Comparison of ENCODE assay signal across 1 cellular context in genomic region chr7:135181261-135181928, GRCh38.
A peak's percentile ranks its signal among the peaks of the same experiment; 100 is the strongest.
TF ChIP-seq lines count a peak whose summit lies in the region.

No MANE protein-coding gene starts in this region.

TF ChIP-seq in GM12878, 131 proteins besides CTCF, POLR2A, EP300 and RAD21:
- TF ChIP-seq, protein P1, sequence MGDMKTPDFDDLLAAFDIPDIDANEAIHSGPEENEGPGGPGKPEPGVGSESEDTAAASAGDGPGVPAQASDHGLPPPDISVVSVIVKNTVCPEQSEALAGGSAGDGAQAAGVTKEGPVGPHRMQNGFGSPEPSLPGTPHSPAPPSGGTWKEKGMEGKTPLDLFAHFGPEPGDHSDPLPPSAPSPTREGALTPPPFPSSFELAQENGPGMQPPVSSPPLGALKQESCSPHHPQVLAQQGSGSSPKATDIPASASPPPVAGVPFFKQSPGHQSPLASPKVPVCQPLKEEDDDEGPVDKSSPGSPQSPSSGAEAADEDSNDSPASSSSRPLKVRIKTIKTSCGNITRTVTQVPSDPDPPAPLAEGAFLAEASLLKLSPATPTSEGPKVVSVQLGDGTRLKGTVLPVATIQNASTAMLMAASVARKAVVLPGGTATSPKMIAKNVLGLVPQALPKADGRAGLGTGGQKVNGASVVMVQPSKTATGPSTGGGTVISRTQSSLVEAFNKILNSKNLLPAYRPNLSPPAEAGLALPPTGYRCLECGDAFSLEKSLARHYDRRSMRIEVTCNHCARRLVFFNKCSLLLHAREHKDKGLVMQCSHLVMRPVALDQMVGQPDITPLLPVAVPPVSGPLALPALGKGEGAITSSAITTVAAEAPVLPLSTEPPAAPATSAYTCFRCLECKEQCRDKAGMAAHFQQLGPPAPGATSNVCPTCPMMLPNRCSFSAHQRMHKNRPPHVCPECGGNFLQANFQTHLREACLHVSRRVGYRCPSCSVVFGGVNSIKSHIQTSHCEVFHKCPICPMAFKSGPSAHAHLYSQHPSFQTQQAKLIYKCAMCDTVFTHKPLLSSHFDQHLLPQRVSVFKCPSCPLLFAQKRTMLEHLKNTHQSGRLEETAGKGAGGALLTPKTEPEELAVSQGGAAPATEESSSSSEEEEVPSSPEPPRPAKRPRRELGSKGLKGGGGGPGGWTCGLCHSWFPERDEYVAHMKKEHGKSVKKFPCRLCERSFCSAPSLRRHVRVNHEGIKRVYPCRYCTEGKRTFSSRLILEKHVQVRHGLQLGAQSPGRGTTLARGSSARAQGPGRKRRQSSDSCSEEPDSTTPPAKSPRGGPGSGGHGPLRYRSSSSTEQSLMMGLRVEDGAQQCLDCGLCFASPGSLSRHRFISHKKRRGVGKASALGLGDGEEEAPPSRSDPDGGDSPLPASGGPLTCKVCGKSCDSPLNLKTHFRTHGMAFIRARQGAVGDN (IDR thresholded peaks at IDR 0.05), result no peak
- TF ChIP-seq ZNF217 (IDR thresholded peaks at IDR 0.05) (peak; percentile 67; the same call in 1 of the 2 replicates), CBX5 (IDR thresholded peaks at IDR 0.05; ENCODE audit: low read depth) (peak; percentile 59; the same call in 1 of the 2 replicates), PML (IDR thresholded peaks at IDR 0.05; ENCODE audit: low read length) (0 out of 2 replicates have a peak, but pooled peaks have one; percentile 35)
